9 cellular contexts compared by ENCODE assay signal in the genomic region with DNA sequence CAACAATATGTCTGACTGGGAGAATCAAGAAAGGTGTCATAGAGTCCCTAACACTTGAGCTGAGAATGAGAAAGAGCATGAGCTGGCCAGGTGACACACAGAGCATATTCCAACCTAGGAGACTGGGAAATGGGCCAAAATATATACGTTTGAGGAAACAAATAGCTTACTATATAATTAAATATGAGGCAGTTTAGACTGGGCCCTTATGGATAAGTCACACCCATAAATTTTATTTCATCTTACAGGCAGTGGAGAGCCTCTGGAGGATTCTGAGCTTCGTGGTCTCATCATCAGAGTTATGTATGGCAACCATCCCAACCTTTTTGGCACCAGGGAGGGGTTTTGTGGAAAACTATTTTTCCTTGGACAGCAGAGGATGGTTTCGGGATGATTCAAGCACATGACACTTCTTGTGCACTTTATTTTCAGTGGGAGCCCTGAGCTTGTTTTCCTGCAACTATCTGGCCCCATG. TPM values are rescaled to one million over a fixed set of nuclear protein-coding genes. Genes with fewer than 3 reads are reported as not detected.
DNase-seq lines count a peak whose midpoint lies in the region; ATAC-seq and TF ChIP-seq lines count a peak whose summit lies in the region.
"Had no signal": no experiment of that assay in that cellular context is flagged by ENCODE, and none has a peak within 500 bp of the region (broad histone marks: within the 10 kb centered on the region; RNA-seq: fewer than 3 reads in every experiment).

No MANE protein-coding gene starts in this region.

- no peaks in the 10 kb centered on the region for H3K36me3 ChIP-seq in PC-3 (ENCODE audit: low read depth, low read length)

- no peaks in the 10 kb centered on the region for H3K9me3 Mint-ChIP-seq in endothelial cell (ENCODE audit: unreplicated experiment)
- H3K9me3 Mint-ChIP-seq: naive B cell had no signal

- ATAC-seq in PC-3 (peak; percentile 10), omental fat pad (ENCODE audit: low FRiP score) (peak; percentile 1), GM19023 (IDR thresholded peaks at IDR 0.05; ENCODE audit: unreplicated experiment) (no peak), Right ventricle myocardium superior (ENCODE audit: poor library complexity) (no peak), HG02623 (IDR thresholded peaks at IDR 0.05; ENCODE audit: unreplicated experiment) (no peak)

- H3K79me2 ChIP-seq in PC-3 (ENCODE audit: low read length) = no peaks in the 10 kb centered on the region

- peaks cover 58% of the 10 kb centered on the region for H3K4me1 ChIP-seq in PC-3 (ENCODE audit: insufficient read depth, low read length)

- H3K4me3 Mint-ChIP-seq in endothelial cell (ENCODE audit: unreplicated experiment) = peak overlapping the region; percentile 71

- no peak overlapping the region for H2AFZ ChIP-seq in PC-3 (ENCODE audit: low read length)

- H3K27me3 Mint-ChIP-seq in endothelial cell (ENCODE audit: unreplicated experiment) = peaks cover 18% of the 10 kb centered on the region

- in situ Hi-C loops in Caki2 (cut with HindIII; ENCODE audit: low pct_unique_long_range_greater_than_20kb, low sequenced_read_pairs) = no loop called here

- H3K4me1 Mint-ChIP-seq in endothelial cell (ENCODE audit: unreplicated experiment) = peaks cover 61% of the 10 kb centered on the region

- CTCF ChIA-PET in PC-3 (lab: Charles Lee) = interaction anchor here (0.8 to 5.2 kb wide), 4 partner anchors 24 to 196 kb away, joined by 3 to 71 read pairs (median 4); no protein-coding TSS in a partner anchor

- TF ChIP-seq CTCF in PC-3 (conservative IDR thresholded peaks at IDR 0.05; ENCODE audit: low read depth, low read length) (no peak), endothelial cell (IDR thresholded peaks at IDR 0.05; ENCODE audit: unreplicated experiment) (no peak), omental fat pad (IDR thresholded peaks at IDR 0.05) (no peak)

- POLR2A ChIA-PET in PC-3 (lab: Charles Lee; ENCODE audit: unreplicated experiment) = interaction anchor here (0.6 to 1.2 kb wide), 6 partner anchors 26 to 1375 kb away, joined by 3 to 9 read pairs (median 4); no protein-coding TSS in a partner anchor

- no peaks in the 10 kb centered on the region for H3K9me3 ChIP-seq in PC-3 (ENCODE audit: low read length)

- no TSS peak for BruUV-seq in PC-3 (replicated peaks; lab: Mats Ljungman, UMichigan)

- peak; percentile 36 for DNase-seq in Caki2 (ENCODE audit: low read depth)
- peak; percentile 92 for DNase-seq in PC-3
- DNase-seq in endothelial cell (ENCODE audit: low spot score) = no peak
- DNase-seq in omental fat pad (ENCODE audit: low spot score) = no peak
- no peak for DNase-seq in GM19240 (ENCODE audit: insufficient read length, low spot score)
- DNase-seq in Right ventricle myocardium superior = no peak
- DNase-seq: naive B cell had no signal

- peak overlapping the region; percentile 71 for H3K4me2 ChIP-seq in PC-3 (ENCODE audit: low read length)

- H3K9ac ChIP-seq in PC-3 (ENCODE audit: low read length) = peak overlapping the region; percentile 95

- no peak overlapping the region for H3K27ac Mint-ChIP-seq in endothelial cell (ENCODE audit: unreplicated experiment)

- H3K27ac ChIP-seq in PC-3 (ENCODE audit: low read length) = peak overlapping the region; percentile 97

- H3K27me3 ChIP-seq in PC-3 (ENCODE audit: low read length) = no peaks in the 10 kb centered on the region

- peaks cover 17% of the 10 kb centered on the region for H3F3A ChIP-seq in PC-3 (ENCODE audit: low read length, unreplicated experiment)

- H4K20me1 ChIP-seq in PC-3 (ENCODE audit: low read length) = no peaks in the 10 kb centered on the region

- no peaks in the 10 kb centered on the region for H3K9me2 ChIP-seq in PC-3 (replicated peaks; ENCODE audit: low read length)

- intact Hi-C loops in PC-3 (cut with micrococcal nuclease) (loop anchor here (10.0 kb wide), 1 partner anchor 52 kb away; no protein-coding TSS in a partner anchor), Right ventricle myocardium superior (cut with DNase I) (loop anchor here (5.0 to 10.0 kb wide), 2 partner anchors 34 to 52 kb away; no protein-coding TSS in a partner anchor)

- peaks cover 6% of the 10 kb centered on the region for H3K36me3 Mint-ChIP-seq in endothelial cell (ENCODE audit: low read depth, unreplicated experiment)
- H3K36me3 Mint-ChIP-seq: naive B cell had no signal

- H3K4me3 ChIP-seq in PC-3 (ENCODE audit: low read length) = no peak overlapping the region; the same call in 1 of the 2 replicates

RNA-seq across cellular contexts. Expression of a gene that starts 12.9 kb away (rescaled TPM):
- 68.5 and 87.8 TPM in 2 replicates for total RNA-seq in Caki2 (2014; rRNA removed; shearing (Covaris generic); ENCODE audit: low replicate concordance)
- total RNA-seq in PC-3 (2014; rRNA removed) (21.5 and 26.8 TPM in 2 replicates), endothelial cell (ENCODE audit: unreplicated experiment) (58.8 TPM), omental fat pad (10 to 100 TPM; 32.9 to 54.0 (median 48.1) TPM), Right ventricle myocardium superior (70.5 TPM)

RNA-seq across cellular contexts. Expression of a gene that starts 15.4 kb away (rescaled TPM):
- total RNA-seq in Caki2 (2014; rRNA removed; shearing (Covaris generic); ENCODE audit: low replicate concordance) = 149 and 154 TPM in 2 replicates
- total RNA-seq in PC-3 (2014; rRNA removed) = 119 and 140 TPM in 2 replicates
- 186 TPM for total RNA-seq in endothelial cell (ENCODE audit: unreplicated experiment)
- total RNA-seq in omental fat pad = 100 to 1,000 TPM; 134 to 197 (median 158) TPM
- total RNA-seq in Right ventricle myocardium superior = 265 TPM

Comparison
In these comparisons a context has a peak if more than half of its experiments do, and no peak if none do; other contexts are left out.
1. DNase-seq: peak in Caki2 (single experiment) and PC-3 (single experiment); none in endothelial cell (single experiment), omental fat pad (single experiment), GM19240 (single experiment) and Right ventricle myocardium superior (single experiment).
2. ATAC-seq: peak in PC-3 (single experiment) and omental fat pad (single experiment); none in GM19023 (single experiment), Right ventricle myocardium superior (single experiment) and HG02623 (single experiment).